8 cellular contexts compared by ENCODE assay signal in the genomic region with DNA sequence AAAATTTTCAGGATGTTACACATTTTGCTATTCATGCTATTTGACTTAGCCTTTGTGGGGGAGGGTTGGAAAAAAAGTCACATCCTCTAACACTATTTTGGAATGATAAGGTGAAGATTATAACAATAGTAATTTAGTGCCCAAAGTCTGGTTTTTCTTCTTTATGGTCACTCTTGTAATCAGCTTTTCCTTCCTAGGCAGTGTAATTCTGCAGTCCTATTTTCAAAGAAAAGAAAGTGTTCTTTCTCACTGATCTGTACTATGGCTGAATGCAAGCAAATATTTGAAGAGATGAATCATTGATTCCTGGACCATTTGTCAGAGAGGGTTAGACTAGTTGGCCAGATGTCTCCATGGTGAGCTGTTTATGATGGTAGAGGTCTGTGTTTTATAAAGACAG. TPM values are rescaled to one million over a fixed set of nuclear protein-coding genes. Genes with fewer than 3 reads are reported as not detected.
DNase-seq lines count a peak whose midpoint lies in the region; ATAC-seq and TF ChIP-seq lines count a peak whose summit lies in the region.

No MANE protein-coding gene starts in this region.

- H3K36me3 ChIP-seq in endocrine pancreas (ENCODE audit: control insufficient read depth, insufficient read depth, low read length) = no peaks in the 10 kb centered on the region

- H3K4me1 Mint-ChIP-seq in stimulated activated effector memory CD8-positive, alpha-beta T cell treated with anti-CD3 and anti-CD28 coated beads, Interleukin-12 subunit alpha, Interleukin-12 subunit beta, amount 100 ng/mL, for 72 hours = peaks cover 20% of the 10 kb centered on the region

- H3K4me3 Mint-ChIP-seq in stimulated activated effector memory CD8-positive, alpha-beta T cell treated with anti-CD3 and anti-CD28 coated beads, Interleukin-12 subunit alpha, Interleukin-12 subunit beta, amount 100 ng/mL, for 72 hours = no peak overlapping the region

- peaks cover 33% of the 10 kb centered on the region for H3K36me3 Mint-ChIP-seq in stimulated activated effector memory CD8-positive, alpha-beta T cell treated with anti-CD3 and anti-CD28 coated beads, Interleukin-12 subunit alpha, Interleukin-12 subunit beta, amount 100 ng/mL, for 72 hours

- H3K4me1 ChIP-seq in endocrine pancreas (ENCODE audit: control insufficient read depth, insufficient read depth, low read length) = peaks cover 44% of the 10 kb centered on the region

- no peaks in the 10 kb centered on the region for H3K9me3 Mint-ChIP-seq in stimulated activated effector memory CD8-positive, alpha-beta T cell treated with anti-CD3 and anti-CD28 coated beads, Interleukin-12 subunit alpha, Interleukin-12 subunit beta, amount 100 ng/mL, for 72 hours

- no peak for TF ChIP-seq CTCF in omental fat pad (IDR thresholded peaks at IDR 0.05)

- H3K27ac Mint-ChIP-seq in stimulated activated effector memory CD8-positive, alpha-beta T cell treated with anti-CD3 and anti-CD28 coated beads, Interleukin-12 subunit alpha, Interleukin-12 subunit beta, amount 100 ng/mL, for 72 hours = no peak overlapping the region

- ATAC-seq in omental fat pad (ENCODE audit: low FRiP score) = peak; percentile 78
- no peak for ATAC-seq in stimulated activated effector memory CD8-positive, alpha-beta T cell treated with anti-CD3 and anti-CD28 coated beads, Interleukin-12 subunit alpha, Interleukin-12 subunit beta, amount 100 ng/mL, for 72 hours

- no peaks in the 10 kb centered on the region for H3K9me3 ChIP-seq in endocrine pancreas (ENCODE audit: control insufficient read depth, low read length)

- peak; percentile 93 for DNase-seq in DMS53 treated with DMSO at 0.1 percent for 48 hours (lab: John Stamatoyannopoulos, UW; ENCODE audit: unreplicated experiment)
- DNase-seq in NCI-H446 (lab: John Stamatoyannopoulos, UW) = peak; percentile 14 to 51
- DNase-seq in omental fat pad (ENCODE audit: low spot score) = no peak
- no peak for DNase-seq in NOMO-1 treated with dmso at 0.1 percent for 144 hours (lab: John Stamatoyannopoulos, UW; ENCODE audit: unreplicated experiment)
- no peak for DNase-seq in cerebellar cortex (ENCODE audit: low spot score)
- no peak for DNase-seq in SIG-M5 treated with dmso at 0.1 percent for 504 hours (lab: John Stamatoyannopoulos, UW; ENCODE audit: unreplicated experiment)
- no peak for DNase-seq in stimulated activated effector memory CD8-positive, alpha-beta T cell treated with anti-CD3 and anti-CD28 coated beads, Interleukin-12 subunit alpha, Interleukin-12 subunit beta, amount 100 ng/mL, for 72 hours (ENCODE audit: low spot score in 2 of 2)

- H3K9ac ChIP-seq in endocrine pancreas (ENCODE audit: control insufficient read depth, insufficient read depth, low read length) = no peak overlapping the region

- no peaks in the 10 kb centered on the region for H3K27me3 ChIP-seq in endocrine pancreas (ENCODE audit: control insufficient read depth, insufficient read depth, low read length)

- H3K4me3 ChIP-seq in endocrine pancreas (ENCODE audit: control insufficient read depth, insufficient read depth, low read length) = peak overlapping the region; percentile 35

RNA-seq across cellular contexts. Expression of gene RSPRY1, which starts 8.4 kb away (rescaled TPM):
- total RNA-seq in omental fat pad = 10 to 100 TPM; 22.7 to 40.6 (median 28.9) TPM

RNA-seq across cellular contexts. Expression of gene PSME3IP1, which starts 8.7 kb away (rescaled TPM):
- 10 to 100 TPM; 47.1 to 62.6 (median 54.5) TPM for total RNA-seq in omental fat pad

RNA-seq across cellular contexts. Expression of gene ARL2BP, which starts 50.5 kb away (rescaled TPM):
- 10 to 100 TPM; 48.8 to 67.3 (median 65.0) TPM for total RNA-seq in omental fat pad

Comparison
In these comparisons a context has a peak if more than half of its experiments do, and no peak if none do; other contexts are left out.
1. DNase-seq: peak in DMS53 treated with DMSO at 0.1 percent for 48 hours (single experiment) and NCI-H446 (2 of 2); none in omental fat pad (single experiment), NOMO-1 treated with dmso at 0.1 percent for 144 hours (single experiment), cerebellar cortex (single experiment), SIG-M5 treated with dmso at 0.1 percent for 504 hours (single experiment) and stimulated activated effector memory CD8-positive, alpha-beta T cell treated with anti-CD3 and anti-CD28 coated beads, Interleukin-12 subunit alpha, Interleukin-12 subunit beta, amount 100 ng/mL, for 72 hours (0 of 2).